Comparison of ENCODE assay signal across 1 cellular context in genomic region chr6:161271343-161272019, GRCh38.
TF ChIP-seq lines count a peak whose summit lies in the region.

No MANE protein-coding gene starts in this region.

TF ChIP-seq in H1, 55 proteins besides CTCF, POLR2A, EP300 and RAD21:
- no peak for TF ChIP-seq NRF1 (IDR thresholded peaks at IDR 0.05; ENCODE audit: low read depth, low read length)
- no peak for TF ChIP-seq CEBPB (IDR thresholded peaks at IDR 0.05; ENCODE audit: low read depth, low read length)
- TF ChIP-seq RNF2 (IDR thresholded peaks at IDR 0.05; ENCODE audit: borderline replicate concordance, low read depth, low read length, missing control alignments, poor library complexity, severe bottlenecking): no peak
- TF ChIP-seq TAF1 (IDR thresholded peaks at IDR 0.05; ENCODE audit: low read depth, low read length): no peak
- TF ChIP-seq TAF7 (optimal IDR thresholded peaks at IDR 0.05; ENCODE audit: borderline replicate concordance, low read depth, low read length): no peak
- no peak for TF ChIP-seq RXRA (IDR thresholded peaks at IDR 0.05; ENCODE audit: insufficient read depth, low read depth, low read length)
- no peak for TF ChIP-seq KDM4A (IDR thresholded peaks at IDR 0.05; ENCODE audit: low read depth, low read length, severe bottlenecking)
- no peak for TF ChIP-seq BRCA1 (IDR thresholded peaks at IDR 0.05; ENCODE audit: low read depth, low read length)
TF ChIP-seq in H1: peak in this region for 0.
